Comparison of ENCODE assay signal across 10 cellular contexts in genomic region chr1:155379180-155379876, GRCh38. TPM values are rescaled to one million over a fixed set of nuclear protein-coding genes. Genes with fewer than 3 reads are reported as not detected.
DNase-seq lines count a peak whose midpoint lies in the region; TF ChIP-seq lines count a peak whose summit lies in the region.
"Had no signal": no experiment of that assay in that cellular context is flagged by ENCODE, and none has a peak within 500 bp of the region (broad histone marks: within the 10 kb centered on the region; RNA-seq: fewer than 3 reads in every experiment).

No MANE protein-coding gene starts in this region.

- no peaks in the 10 kb centered on the region for H3K27me3 ChIP-seq in fibroblast of lung (ENCODE audit: control insufficient read depth, insufficient read depth, low read length)

- H2AFZ ChIP-seq in OCI-LY7 (ENCODE audit: low read length) (no peak overlapping the region), fibroblast of lung (ENCODE audit: low read length) (no peak overlapping the region)

- H4K20me1 ChIP-seq in OCI-LY7 (ENCODE audit: insufficient read depth, low read length) (no peaks in the 10 kb centered on the region), fibroblast of lung (ENCODE audit: control insufficient read depth, extremely low read depth, insufficient read depth, low read length) (no peaks in the 10 kb centered on the region)

- H3K4me2 ChIP-seq in OCI-LY7 (ENCODE audit: low read length) (no peak overlapping the region), fibroblast of lung (ENCODE audit: extremely low read depth, insufficient read depth, low read length) (no peak overlapping the region)

- POLR2A ChIA-PET in OCI-LY7 (lab: Charles Lee): interaction anchor here (0.5 to 0.7 kb wide), 4 partner anchors 29 to 150 kb away, joined by 3 to 8 read pairs (median 6); no protein-coding TSS in a partner anchor

- H3K4me3 ChIP-seq in OCI-LY7 (ENCODE audit: low read depth, low read length, poor library complexity, severe bottlenecking) (no peak overlapping the region), fibroblast of lung (replicated peaks in 1 of 4; ENCODE audit: control extremely low read depth in 1 of 4, insufficient read depth in 1 of 4, low read depth in 3 of 4, low read length in 4 of 4) (no peak overlapping the region)

- H3K4me3 Mint-ChIP-seq in progenitor cell of endocrine pancreas (ENCODE audit: low read depth): no peak overlapping the region
- no peak overlapping the region for H3K4me3 Mint-ChIP-seq in activated CD4-positive, alpha-beta T cell treated with anti-CD3 and anti-CD28 coated beads, Interleukin-2, amount 10 ng/mL, durations not matched to agents 24 days and 14 days
- H3K4me3 Mint-ChIP-seq: activated naive CD4-positive, alpha-beta T cell treated with anti-CD3 and anti-CD28 coated beads, Interleukin-2, amount 50 U/mL, for 24 hours had no signal

- intact Hi-C loops in OCI-LY7 (cut with micrococcal nuclease; ENCODE audit: unreplicated experiment): no loop called here
- intact Hi-C loops in activated CD4-positive, alpha-beta T cell treated with anti-CD3 and anti-CD28 coated beads, Interleukin-2, amount 10 ng/mL, durations not matched to agents 24 days and 14 days (cut with micrococcal nuclease): no loop called here

- BruUV-seq in OCI-LY7 (replicated peaks; lab: Mats Ljungman, UMichigan): no TSS peak

- peaks cover 6% of the 10 kb centered on the region for H3K4me1 Mint-ChIP-seq in progenitor cell of endocrine pancreas (ENCODE audit: low read depth)
- peaks cover 7% of the 10 kb centered on the region for H3K4me1 Mint-ChIP-seq in activated CD4-positive, alpha-beta T cell treated with anti-CD3 and anti-CD28 coated beads, Interleukin-2, amount 10 ng/mL, durations not matched to agents 24 days and 14 days

- peak overlapping the region; percentile 77 for H3K27ac Mint-ChIP-seq in progenitor cell of endocrine pancreas
- H3K27ac Mint-ChIP-seq in activated CD4-positive, alpha-beta T cell treated with anti-CD3 and anti-CD28 coated beads, Interleukin-2, amount 10 ng/mL, durations not matched to agents 24 days and 14 days: no peak overlapping the region

- TF ChIP-seq CTCF in OCI-LY7 (conservative IDR thresholded peaks at IDR 0.05; ENCODE audit: low read length) (no peak), fibroblast of lung (conservative IDR thresholded peaks at IDR 0.05 in 1 of 2, IDR thresholded peaks at IDR 0.05 in 1 of 2; ENCODE audit: low read depth in 1 of 2, low read length in 2 of 2) (no peak), progenitor cell of endocrine pancreas (IDR thresholded peaks at IDR 0.05; ENCODE audit: unreplicated experiment) (no peak)

- H3K36me3 ChIP-seq in OCI-LY7 (ENCODE audit: insufficient read depth, low read length) (peaks cover 80% of the 10 kb centered on the region), fibroblast of lung (ENCODE audit: control insufficient read depth, insufficient read depth, low read length) (peaks cover 4% of the 10 kb centered on the region)

- H3K9me3 ChIP-seq in OCI-LY7 (ENCODE audit: low read length): no peaks in the 10 kb centered on the region
- H3K9me3 ChIP-seq in fibroblast of lung (ENCODE audit: control insufficient read depth, insufficient read depth, low read depth, low read length): no peaks in the 10 kb centered on the region

- no peaks in the 10 kb centered on the region for H3K79me2 ChIP-seq in OCI-LY7 (ENCODE audit: insufficient read depth, low read depth, low read length)
- no peaks in the 10 kb centered on the region for H3K79me2 ChIP-seq in fibroblast of lung (ENCODE audit: control insufficient read depth, insufficient read depth, low read length)

- no peaks in the 10 kb centered on the region for H3K9me2 ChIP-seq in OCI-LY7 (ENCODE audit: insufficient read depth, low read length)

- no peaks in the 10 kb centered on the region for H3K9me3 Mint-ChIP-seq in progenitor cell of endocrine pancreas (ENCODE audit: low read depth)
- no peaks in the 10 kb centered on the region for H3K9me3 Mint-ChIP-seq in activated CD4-positive, alpha-beta T cell treated with anti-CD3 and anti-CD28 coated beads, Interleukin-2, amount 10 ng/mL, durations not matched to agents 24 days and 14 days
- H3K9me3 Mint-ChIP-seq: activated naive CD4-positive, alpha-beta T cell treated with anti-CD3 and anti-CD28 coated beads, Interleukin-2, amount 50 U/mL, for 24 hours had no signal

- H3K36me3 Mint-ChIP-seq in progenitor cell of endocrine pancreas (ENCODE audit: insufficient read depth): peaks cover 24% of the 10 kb centered on the region
- H3K36me3 Mint-ChIP-seq in activated CD4-positive, alpha-beta T cell treated with anti-CD3 and anti-CD28 coated beads, Interleukin-2, amount 10 ng/mL, durations not matched to agents 24 days and 14 days (ENCODE audit: low read depth): peaks cover 56% of the 10 kb centered on the region

- in situ Hi-C loops in Caki2 (cut with HindIII; ENCODE audit: low pct_unique_long_range_greater_than_20kb, low sequenced_read_pairs): no loop called here

- DNase-seq in Caki2 (ENCODE audit: low read depth): peak; percentile 47
- DNase-seq in OCI-LY7 (ENCODE audit: low spot score): peak; percentile 37
- DNase-seq in fibroblast of lung (ENCODE audit: low read depth in 2 of 2): peak; percentile 85 to 86
- no peak for DNase-seq in progenitor cell of endocrine pancreas (ENCODE audit: low spot score, unreplicated experiment)
- DNase-seq in HuH-7.5 (ENCODE audit: low spot score): no peak
- no peak for DNase-seq in NCI-H2081 (lab: John Stamatoyannopoulos, UW)
- DNase-seq in activated CD4-positive, alpha-beta T cell treated with anti-CD3 and anti-CD28 coated beads, Interleukin-2, amount 10 ng/mL, durations not matched to agents 24 days and 14 days: no peak
- no peak for DNase-seq in NCI-H1048 (lab: John Stamatoyannopoulos, UW)

- CTCF ChIA-PET in OCI-LY7 (lab: Charles Lee; ENCODE audit: unreplicated experiment): no interaction called here

- H3K27me3 Mint-ChIP-seq in progenitor cell of endocrine pancreas: no peaks in the 10 kb centered on the region
- H3K27me3 Mint-ChIP-seq in activated CD4-positive, alpha-beta T cell treated with anti-CD3 and anti-CD28 coated beads, Interleukin-2, amount 10 ng/mL, durations not matched to agents 24 days and 14 days: no peaks in the 10 kb centered on the region
- H3K27me3 Mint-ChIP-seq: activated naive CD4-positive, alpha-beta T cell treated with anti-CD3 and anti-CD28 coated beads, Interleukin-2, amount 50 U/mL, for 24 hours had no signal

- H3K4me1 ChIP-seq in OCI-LY7 (ENCODE audit: insufficient read depth, low read length, poor library complexity, severe bottlenecking) (peaks cover 8% of the 10 kb centered on the region), fibroblast of lung (ENCODE audit: control insufficient read depth, extremely low read depth, insufficient read depth, low read length) (peaks cover 3% of the 10 kb centered on the region)

- no peak overlapping the region for H3K27ac ChIP-seq in OCI-LY7 (ENCODE audit: low read depth, low read length, poor library complexity, severe bottlenecking)
- no peak overlapping the region for H3K27ac ChIP-seq in fibroblast of lung (ENCODE audit: insufficient read depth, low read length)
- H3K27ac ChIP-seq: RWPE1 had no signal

- H3K9ac ChIP-seq in fibroblast of lung (ENCODE audit: insufficient read depth, low read length): no peak overlapping the region

RNA-seq across cellular contexts. Expression of gene RUSC1, which starts 58.6 kb away (rescaled TPM):
- 22.6 and 24.3 TPM in 2 replicates for total RNA-seq in Caki2 (2014; rRNA removed; shearing (Covaris generic); ENCODE audit: low replicate concordance)
- 7.1 and 15.1 TPM in 2 replicates for total RNA-seq in OCI-LY7 (2014; rRNA removed; shearing (Covaris generic))
- 20.9 and 25.6 TPM in 2 replicates for total RNA-seq in OCI-LY7 (2022)
- 9.8 and 12.6 TPM in 2 replicates for total RNA-seq in fibroblast of lung
- polyA plus RNA-seq in fibroblast of lung: 16.4 and 22.8 TPM in 2 replicates
- 19.4 and 30.3 TPM in 2 replicates for polyA plus RNA-seq in fibroblast of lung (2012)
- 31.4 and 43.0 TPM in 2 replicates for polyA minus RNA-seq in fibroblast of lung (ENCODE audit: low replicate concordance)
- total RNA-seq in progenitor cell of endocrine pancreas: 37.3 and 37.4 TPM in 2 replicates
- total RNA-seq in activated CD4-positive, alpha-beta T cell treated with anti-CD3 and anti-CD28 coated beads, Interleukin-2, amount 10 ng/mL, durations not matched to agents 24 days and 14 days: 29.9 and 30.1 TPM in 2 replicates

Comparison
In these comparisons a context has a peak if more than half of its experiments do, and no peak if none do; other contexts are left out.
1. DNase-seq: peak in Caki2 (single experiment), OCI-LY7 (single experiment) and fibroblast of lung (2 of 2); none in progenitor cell of endocrine pancreas (single experiment), HuH-7.5 (single experiment), NCI-H2081 (0 of 2), activated CD4-positive, alpha-beta T cell treated with anti-CD3 and anti-CD28 coated beads, Interleukin-2, amount 10 ng/mL, durations not matched to agents 24 days and 14 days (single experiment) and NCI-H1048 (single experiment).